8 cellular contexts compared by ENCODE assay signal in genomic region chr5:15013654-15014463, GRCh38.
A peak's percentile ranks its signal among the peaks of the same experiment; 100 is the strongest.
DNase-seq lines count a peak whose midpoint lies in the region; ATAC-seq and TF ChIP-seq lines count a peak whose summit lies in the region.

No MANE protein-coding gene starts in this region.

- peaks cover 7% of the 10 kb centered on the region for H3K36me3 Mint-ChIP-seq in neural crest cell (ENCODE audit: low read depth)

- no peak for TF ChIP-seq POLR2A in lower leg skin (IDR thresholded peaks at IDR 0.05)

- TF ChIP-seq CTCF in neural crest cell (conservative IDR thresholded peaks at IDR 0.05) = peak; percentile 87
- TF ChIP-seq CTCF in lower leg skin (IDR thresholded peaks at IDR 0.05) = peak in 1 of 3 donors; percentile 45

- ATAC-seq in GM21528 (IDR thresholded peaks at IDR 0.05; ENCODE audit: low FRiP score, unreplicated experiment) (peak; percentile 70), GM21381 (IDR thresholded peaks at IDR 0.05; ENCODE audit: unreplicated experiment) (no peak)

- H3K27ac Mint-ChIP-seq in neural crest cell (ENCODE audit: unreplicated experiment) = no peak overlapping the region

- 48 to 58% methylated on average over 3 of the region's 3 CpGs for WGBS in lower leg skin, 2 donors

- H3K4me1 Mint-ChIP-seq in neural crest cell = peaks cover 13% of the 10 kb centered on the region

- H3K27me3 Mint-ChIP-seq in neural crest cell (ENCODE audit: low read depth) = no peaks in the 10 kb centered on the region

- H3K4me3 ChIP-seq in lower leg skin (ENCODE audit: low read depth, poor library complexity, severe bottlenecking) = no peak overlapping the region

- intact Hi-C loops in lower leg skin (cut with DNase I; ENCODE audit: low total_unique reads) = loop anchor here (5.0 kb wide), 1 partner anchor 287 kb away; no protein-coding TSS in a partner anchor

- peaks cover 7% of the 10 kb centered on the region for H3K9me3 Mint-ChIP-seq in neural crest cell

- H3K4me3 Mint-ChIP-seq in neural crest cell = no peak overlapping the region

- DNase-seq in COR-L47 (lab: John Stamatoyannopoulos, UW) = peak; percentile 53
- peak; percentile 46 for DNase-seq in MV-4-11 (lab: John Stamatoyannopoulos, UW)
- DNase-seq in SK-N-DZ (ENCODE audit: low spot score) = peak; percentile 70
- peak; percentile 64 for DNase-seq in fibroblast of gingiva (ENCODE audit: low read depth)
- DNase-seq in neural crest cell (ENCODE audit: low read depth, low spot score) = peak; percentile 7
- DNase-seq in lower leg skin (ENCODE audit: low spot score in 2 of 2) = no peak

Comparison
In these comparisons a context has a peak if more than half of its experiments do, and no peak if none do; other contexts are left out.
1. DNase-seq: peak in COR-L47 (single experiment), MV-4-11 (single experiment), SK-N-DZ (single experiment), fibroblast of gingiva (single experiment) and neural crest cell (single experiment); none in lower leg skin (0 of 2).